ENCODE assay signal across 13 cellular contexts in the genomic region with DNA sequence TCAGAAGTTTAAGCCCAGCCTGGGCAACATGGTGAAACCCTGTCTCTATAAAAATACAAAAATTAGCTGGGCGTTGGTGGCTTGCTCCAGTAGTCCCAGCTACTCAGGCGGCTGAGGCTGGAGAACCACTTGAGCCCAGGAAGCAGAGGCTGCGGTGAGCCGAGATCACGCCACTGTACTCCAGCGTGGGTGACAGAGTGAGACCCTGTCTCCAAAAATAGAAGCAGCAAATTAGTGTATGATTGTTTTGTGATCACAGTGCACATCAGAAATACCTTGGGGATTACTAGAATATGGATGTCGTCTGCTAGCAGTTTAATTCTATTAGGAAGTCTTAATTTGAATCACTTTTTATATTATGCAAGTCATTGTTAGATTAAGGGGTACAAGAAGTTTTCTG. TPM values are rescaled to one million over a fixed set of nuclear protein-coding genes. Genes with fewer than 3 reads are reported as not detected.
A peak's percentile ranks its signal among the peaks of the same experiment; 100 is the strongest.
DNase-seq lines count a peak whose midpoint lies in the region; ATAC-seq and TF ChIP-seq lines count a peak whose summit lies in the region.
"Had no signal": no experiment of that assay in that cellular context is flagged by ENCODE, and none has a peak within 500 bp of the region (broad histone marks: within the 10 kb centered on the region; RNA-seq: fewer than 3 reads in every experiment).

No MANE protein-coding gene starts in this region.

- no peak for TF ChIP-seq POLR2A in thyroid gland (IDR thresholded peaks at IDR 0.05)

- DNase-seq in cardiac muscle cell (ENCODE audit: low read depth in 1 of 2, low spot score in 1 of 2) (peak in 1 of 2 donors; percentile 30), cardiac septum (ENCODE audit: low spot score) (no peak), T-cell (no peak), foreskin keratinocyte (no peak), thyroid gland (peak; percentile 88 to 90), kidney tubule cell (ENCODE audit: low spot score) (no peak), GM19238 (ENCODE audit: insufficient read length, low spot score) (no peak)
- no peak for DNase-seq in NK-92 treated with Interleukin-12 subunit alpha and Interleukin-12 subunit beta, amount 100 ng/mL, for 24 hours (lab: John Stamatoyannopoulos, UW)
- DNase-seq: body of pancreas; Caco-2; naive B cell; NCI-H1694 treated with DMSO at 0.1 percent for 48 hours; stimulated activated CD4-positive, alpha-beta T cell treated with anti-CD3 and anti-CD28 coated beads, Interleukin-15, amount 100 ng/mL, for 24 hours had no signal

- intact Hi-C loops in cardiac septum (cut with DNase I) (no loop called here), thyroid gland (cut with DNase I) (no loop called here)

- peaks cover 36 to 44% (median 42%) of the 10 kb centered on the region in 3 donors for H3K4me1 Mint-ChIP-seq in T-cell

- H3K4me3 Mint-ChIP-seq in T-cell: peak overlapping the region; percentile 39 to 55 (median 48)

- no peak for ATAC-seq in T-cell (replicated peaks in 1 of 4)
- ATAC-seq in foreskin keratinocyte: no peak
- ATAC-seq: body of pancreas had no signal

- no peaks in the 10 kb centered on the region for H3K27me3 Mint-ChIP-seq in T-cell
- H3K27me3 Mint-ChIP-seq: naive B cell had no signal

- peaks cover 33% of the 10 kb centered on the region for H3K36me3 ChIP-seq in cardiac muscle cell
- H3K36me3 ChIP-seq in thyroid gland: peaks cover 10 to 19% of the 10 kb centered on the region in 2 donors

- H3K27me3 ChIP-seq in cardiac muscle cell (no peaks in the 10 kb centered on the region), foreskin keratinocyte (no peaks in the 10 kb centered on the region), thyroid gland (no peaks in the 10 kb centered on the region)
- H3K27me3 ChIP-seq: body of pancreas had no signal

- 29 to 38% methylated on average over 7 of the region's 7 CpGs for WGBS in thyroid gland, 2 donors

- CTCF ChIA-PET in T-cell (lab: Charles Lee): interaction anchor here in 1 of 2 donors (0.8 to 1.2 kb wide), 3 partner anchors 32 to 102 kb away, joined by 3 to 4 read pairs (median 4); no protein-coding TSS in a partner anchor

- H3K9me3 Mint-ChIP-seq in T-cell: no peaks in the 10 kb centered on the region
- H3K9me3 Mint-ChIP-seq: naive B cell had no signal

- no peaks in the 10 kb centered on the region for H3K4me1 ChIP-seq in cardiac muscle cell (ENCODE audit: low read depth)
- peaks cover 32% of the 10 kb centered on the region for H3K4me1 ChIP-seq in foreskin keratinocyte
- H3K4me1 ChIP-seq in thyroid gland: peaks cover 9 to 33% of the 10 kb centered on the region in 2 donors
- H3K4me1 ChIP-seq: Caco-2 had no signal

- H3K27ac ChIP-seq in cardiac muscle cell (peak overlapping the region; percentile 31), foreskin keratinocyte (peak overlapping the region; percentile 68), thyroid gland (peak overlapping the region; percentile 16 to 73 (median 44))
- H3K27ac ChIP-seq: body of pancreas had no signal

- TF ChIP-seq CTCF in cardiac muscle cell (IDR thresholded peaks at IDR 0.05; ENCODE audit: low read depth, low read length) (no peak), foreskin keratinocyte (conservative IDR thresholded peaks at IDR 0.05) (no peak), thyroid gland (IDR thresholded peaks at IDR 0.05) (no peak)

- H3K4me3 ChIP-seq in cardiac muscle cell: no peak overlapping the region
- H3K4me3 ChIP-seq in thyroid gland (replicated peaks in 1 of 3): no peak overlapping the region
- H3K4me3 ChIP-seq: body of pancreas had no signal

- peaks cover 52% of the 10 kb centered on the region for H3K36me3 Mint-ChIP-seq in T-cell

- H3K9me3 ChIP-seq in cardiac muscle cell (ENCODE audit: low read depth): no peaks in the 10 kb centered on the region
- H3K9me3 ChIP-seq in thyroid gland: no peaks in the 10 kb centered on the region
- H3K9me3 ChIP-seq: body of pancreas, Caco-2 had no signal

- POLR2A ChIA-PET in T-cell (lab: Charles Lee): interaction anchor here in 1 of 2 donors (0.5 kb wide), 1 partner anchor 258 kb away, joined by 6 read pairs; no protein-coding TSS in a partner anchor

- peak overlapping the region; percentile 49 to 63 for H3K27ac Mint-ChIP-seq in T-cell

RNA-seq across cellular contexts. Expression of a gene that starts 59.0 kb away (rescaled TPM):
- total RNA-seq in cardiac muscle cell (48.8 and 64.0 TPM in 2 replicates), cardiac septum (24.9 TPM), T-cell (10 to 100 TPM; 66.6 to 82.6 (median 78.3) TPM), foreskin keratinocyte (29.7 and 29.8 TPM in 2 replicates), thyroid gland (10 to 100 TPM; 31.4 to 52.1 (median 36.1) TPM)
- polyA plus RNA-seq in cardiac muscle cell (47.1 and 61.6 TPM in 2 replicates), foreskin keratinocyte (22.0 and 26.5 TPM in 2 replicates)

Comparison
In these comparisons a context has a peak if more than half of its experiments do, and no peak if none do; other contexts are left out.
1. DNase-seq: peak in thyroid gland (2 of 2); none in cardiac septum (single experiment), T-cell (0 of 34), foreskin keratinocyte (0 of 2), kidney tubule cell (single experiment), GM19238 (single experiment) and NK-92 treated with Interleukin-12 subunit alpha and Interleukin-12 subunit beta, amount 100 ng/mL, for 24 hours (single experiment).
2. Peak in every context shown above with its lines, with median percentiles within 50 percentile points of each other: H3K27ac ChIP-seq.